ENCODE assay signal across 24 cellular contexts in genomic region chr22:19003518-19003917, GRCh38.
DNase-seq lines count a peak whose midpoint lies in the region; ATAC-seq, FAIRE-seq and TF ChIP-seq lines count a peak whose summit lies in the region.
"Had no signal": no experiment of that assay in that cellular context is flagged by ENCODE, and none has a peak within 500 bp of the region (broad histone marks: within the 10 kb centered on the region; RNA-seq: fewer than 3 reads in every experiment).

No MANE protein-coding gene starts in this region.

- TF ChIP-seq CTCF in glutamatergic neuron (IDR thresholded peaks at IDR 0.05; ENCODE audit: partially characterized antibody, unreplicated experiment): no peak

- H3K27ac Mint-ChIP-seq in glutamatergic neuron (ENCODE audit: unreplicated experiment): peak overlapping the region; percentile 24
- H3K27ac Mint-ChIP-seq: CD4-positive, CD25-positive, alpha-beta regulatory T cell; CD8-positive, alpha-beta memory T cell; HFFc6 had no signal

- no peaks in the 10 kb centered on the region for H3K9me3 Mint-ChIP-seq in glutamatergic neuron (ENCODE audit: unreplicated experiment)
- H3K9me3 Mint-ChIP-seq: HFFc6 had no signal

- H3K27me3 Mint-ChIP-seq in glutamatergic neuron (ENCODE audit: unreplicated experiment): peaks cover 3% of the 10 kb centered on the region

- no peak overlapping the region for H3K4me3 Mint-ChIP-seq in glutamatergic neuron (ENCODE audit: unreplicated experiment)
- H3K4me3 Mint-ChIP-seq: CD4-positive, CD25-positive, alpha-beta regulatory T cell; CD8-positive, alpha-beta memory T cell; HFFc6 had no signal

- no peaks in the 10 kb centered on the region for H3K36me3 Mint-ChIP-seq in glutamatergic neuron (ENCODE audit: unreplicated experiment)
- H3K36me3 Mint-ChIP-seq: CD4-positive, CD25-positive, alpha-beta regulatory T cell; CD8-positive, alpha-beta memory T cell had no signal

- ATAC-seq in left lobe of liver (peak; percentile 59), HG03045 (IDR thresholded peaks at IDR 0.05; ENCODE audit: unreplicated experiment) (no peak)
- ATAC-seq: HCT116 had no signal

- peak; percentile 85 for FAIRE-seq in RCC 7860 (lab: Jason Lieb, UNC)
- FAIRE-seq: A204.1, GM12892, GM18507, HTR-8/SVneo had no signal

- no peak for DNase-seq in RCC 7860 (ENCODE audit: low spot score)
- DNase-seq in glutamatergic neuron: no peak
- no peak for DNase-seq in left lobe of liver (ENCODE audit: low spot score)
- DNase-seq in activated naive CD4-positive, alpha-beta T cell treated with Interleukin-2 at 50 U/mL for 16 hours: no peak
- no peak for DNase-seq in GM19240 (ENCODE audit: insufficient read length, low spot score)
- DNase-seq: ACHN; BE2C; C1 segment of cervical spinal cord; Caco-2; CD4-positive, CD25-positive, alpha-beta regulatory T cell; CD8-positive, alpha-beta memory T cell; DMS153; DMS79; GDM1; GOT3; H7; HFFc6; IMR-90 had no signal

- peaks cover 7% of the 10 kb centered on the region for H3K4me1 Mint-ChIP-seq in glutamatergic neuron (ENCODE audit: low read depth, unreplicated experiment)
- H3K4me1 Mint-ChIP-seq: CD4-positive, CD25-positive, alpha-beta regulatory T cell; CD8-positive, alpha-beta memory T cell had no signal
